Comparison of ENCODE assay signal across 16 cellular contexts in the genomic region with DNA sequence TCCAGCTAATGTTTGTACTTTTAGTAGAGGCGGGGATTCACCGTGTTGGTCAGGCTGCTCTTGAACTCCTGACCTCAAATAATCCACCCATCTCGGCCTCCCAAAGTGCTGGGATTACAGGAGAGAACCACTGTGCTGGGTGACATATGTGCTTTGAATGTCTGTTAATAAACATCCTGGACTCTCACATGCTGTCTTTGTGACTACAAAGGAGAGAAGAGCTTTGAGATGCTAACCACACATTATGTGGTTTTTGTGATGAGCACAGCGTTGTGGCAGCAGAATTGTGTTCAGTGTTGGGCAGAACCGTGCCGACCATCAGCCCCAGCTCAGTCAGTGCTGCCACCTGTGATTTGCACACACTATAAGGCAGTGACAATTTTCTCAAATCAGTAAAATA.
A peak's percentile ranks its signal among the peaks of the same experiment; 100 is the strongest.
DNase-seq lines count a peak whose midpoint lies in the region; ATAC-seq and TF ChIP-seq lines count a peak whose summit lies in the region.
"Had no signal": no experiment of that assay in that cellular context is flagged by ENCODE, and none has a peak within 500 bp of the region (broad histone marks: within the 10 kb centered on the region; RNA-seq: fewer than 3 reads in every experiment).

No MANE protein-coding gene starts in this region.

- H3K36me3 ChIP-seq in upper lobe of right lung = no peaks in the 10 kb centered on the region

- H3K4me1 Mint-ChIP-seq in activated naive CD8-positive, alpha-beta T cell treated with anti-CD3 and anti-CD28 coated beads, Interleukin-2, amount 10 ng/mL, durations not matched to agents 7 days and 5 days = peaks cover 10% of the 10 kb centered on the region
- H3K4me1 Mint-ChIP-seq in activated naive CD8-positive, alpha-beta T cell treated with anti-CD3 and anti-CD28 coated beads, Interleukin-2, amount 50 U/mL, for 24 hours = peaks cover 6% of the 10 kb centered on the region
- H3K4me1 Mint-ChIP-seq in activated CD8-positive, alpha-beta T cell treated with anti-CD3 and anti-CD28 coated beads, Interleukin-2, amount 10 ng/mL, durations not matched to agents 7 days and 5 days (ENCODE audit: low read depth) = peaks cover 11% of the 10 kb centered on the region
- H3K4me1 Mint-ChIP-seq in osteocyte (ENCODE audit: unreplicated experiment) (peaks cover 70% of the 10 kb centered on the region), Calu3 (ENCODE audit: low read depth, unreplicated experiment) (peaks cover 23% of the 10 kb centered on the region)
- H3K4me1 Mint-ChIP-seq: naive B cell had no signal

- peak; percentile 67 for ATAC-seq in activated naive CD8-positive, alpha-beta T cell treated with anti-CD3 and anti-CD28 coated beads, Interleukin-2, amount 10 ng/mL, durations not matched to agents 7 days and 5 days (ENCODE audit: low read depth)
- no peak for ATAC-seq in activated naive CD8-positive, alpha-beta T cell treated with anti-CD3 and anti-CD28 coated beads, Interleukin-2, amount 50 U/mL, for 24 hours
- peak; percentile 75 for ATAC-seq in activated CD8-positive, alpha-beta T cell treated with anti-CD3 and anti-CD28 coated beads, Interleukin-2, amount 10 ng/mL, durations not matched to agents 7 days and 5 days
- ATAC-seq in upper lobe of right lung (no peak), HG03571 (IDR thresholded peaks at IDR 0.05; ENCODE audit: unreplicated experiment) (no peak), GM19324 (IDR thresholded peaks at IDR 0.05; ENCODE audit: low FRiP score, unreplicated experiment) (no peak)

- no peaks in the 10 kb centered on the region for H3K36me3 Mint-ChIP-seq in activated naive CD8-positive, alpha-beta T cell treated with anti-CD3 and anti-CD28 coated beads, Interleukin-2, amount 10 ng/mL, durations not matched to agents 7 days and 5 days
- H3K36me3 Mint-ChIP-seq in activated naive CD8-positive, alpha-beta T cell treated with anti-CD3 and anti-CD28 coated beads, Interleukin-2, amount 50 U/mL, for 24 hours (ENCODE audit: low read depth) = no peaks in the 10 kb centered on the region
- H3K36me3 Mint-ChIP-seq in activated CD8-positive, alpha-beta T cell treated with anti-CD3 and anti-CD28 coated beads, Interleukin-2, amount 10 ng/mL, durations not matched to agents 7 days and 5 days (ENCODE audit: low read depth) = no peaks in the 10 kb centered on the region
- H3K36me3 Mint-ChIP-seq in osteocyte (ENCODE audit: unreplicated experiment) = no peaks in the 10 kb centered on the region
- peaks cover 5% of the 10 kb centered on the region for H3K36me3 Mint-ChIP-seq in Calu3 (ENCODE audit: insufficient read depth, unreplicated experiment)
- H3K36me3 Mint-ChIP-seq: naive B cell, type B pancreatic cell had no signal

- H3K9me3 ChIP-seq in upper lobe of right lung = no peaks in the 10 kb centered on the region

- H3K4me3 ChIP-seq in upper lobe of right lung = no peak overlapping the region

- TF ChIP-seq CTCF in osteocyte (IDR thresholded peaks at IDR 0.05) (no peak), upper lobe of right lung (IDR thresholded peaks at IDR 0.05) (no peak), Calu3 (IDR thresholded peaks at IDR 0.05; ENCODE audit: unreplicated experiment) (no peak)

- DNase-seq in activated naive CD8-positive, alpha-beta T cell treated with anti-CD3 and anti-CD28 coated beads, Interleukin-2, amount 10 ng/mL, durations not matched to agents 7 days and 5 days = no peak
- no peak for DNase-seq in activated naive CD8-positive, alpha-beta T cell treated with anti-CD3 and anti-CD28 coated beads, Interleukin-2, amount 50 U/mL, for 24 hours
- DNase-seq in activated CD8-positive, alpha-beta T cell treated with anti-CD3 and anti-CD28 coated beads, Interleukin-2, amount 10 ng/mL, durations not matched to agents 7 days and 5 days = peak; percentile 32
- DNase-seq in osteocyte (ENCODE audit: extremely low spot score, unreplicated experiment) (no peak), upper lobe of right lung (no peak), Calu3 (no peak)
- DNase-seq: AML-193, DMS153, KG1, naive B cell, NCI-H526 had no signal

- peak overlapping the region; percentile 15 for H3K27ac Mint-ChIP-seq in activated naive CD8-positive, alpha-beta T cell treated with anti-CD3 and anti-CD28 coated beads, Interleukin-2, amount 10 ng/mL, durations not matched to agents 7 days and 5 days
- H3K27ac Mint-ChIP-seq in activated naive CD8-positive, alpha-beta T cell treated with anti-CD3 and anti-CD28 coated beads, Interleukin-2, amount 50 U/mL, for 24 hours = no peak overlapping the region
- H3K27ac Mint-ChIP-seq in activated CD8-positive, alpha-beta T cell treated with anti-CD3 and anti-CD28 coated beads, Interleukin-2, amount 10 ng/mL, durations not matched to agents 7 days and 5 days = no peak overlapping the region
- H3K27ac Mint-ChIP-seq in osteocyte (ENCODE audit: unreplicated experiment) (peak overlapping the region; percentile 96), Calu3 (ENCODE audit: unreplicated experiment) (no peak overlapping the region)
- H3K27ac Mint-ChIP-seq: naive B cell; T-helper 2 cell treated with Interferon-gamma antibody and Interleukin-4, amounts not matched to agents 5 μg/mL and 100 μg/mL, for 36 hours; type B pancreatic cell had no signal

- no TSS peak for BruUV-seq in Calu3 (replicated peaks; lab: Mats Ljungman, UMichigan)

- peaks cover 5% of the 10 kb centered on the region for H3K27me3 Mint-ChIP-seq in activated naive CD8-positive, alpha-beta T cell treated with anti-CD3 and anti-CD28 coated beads, Interleukin-2, amount 10 ng/mL, durations not matched to agents 7 days and 5 days
- no peaks in the 10 kb centered on the region for H3K27me3 Mint-ChIP-seq in activated naive CD8-positive, alpha-beta T cell treated with anti-CD3 and anti-CD28 coated beads, Interleukin-2, amount 50 U/mL, for 24 hours
- peaks cover 2% of the 10 kb centered on the region for H3K27me3 Mint-ChIP-seq in activated CD8-positive, alpha-beta T cell treated with anti-CD3 and anti-CD28 coated beads, Interleukin-2, amount 10 ng/mL, durations not matched to agents 7 days and 5 days (ENCODE audit: low read depth)
- H3K27me3 Mint-ChIP-seq in osteocyte (ENCODE audit: unreplicated experiment) (no peaks in the 10 kb centered on the region), Calu3 (ENCODE audit: unreplicated experiment) (no peaks in the 10 kb centered on the region)

- intact Hi-C loops in upper lobe of right lung (cut with DNase I) = no loop called here
- intact Hi-C loops in Calu3 (cut with micrococcal nuclease; ENCODE audit: unreplicated experiment) = loop anchor here (10.0 kb wide), 1 partner anchor 480 kb away; no protein-coding TSS in a partner anchor

- H3K27ac ChIP-seq in upper lobe of right lung = peak overlapping the region; percentile 72
- H3K27ac ChIP-seq: RWPE1 had no signal

- POLR2A ChIA-PET in activated naive CD8-positive, alpha-beta T cell treated with anti-CD3 and anti-CD28 coated beads, Interleukin-2, amount 10 ng/mL, durations not matched to agents 7 days and 5 days (lab: Charles Lee) = interaction anchor here (0.7 kb wide), 3 partner anchors 118 to 1345 kb away, joined by 3 read pairs; no protein-coding TSS in a partner anchor
- POLR2A ChIA-PET in activated CD8-positive, alpha-beta T cell treated with anti-CD3 and anti-CD28 coated beads, Interleukin-2, amount 10 ng/mL, durations not matched to agents 7 days and 5 days (lab: Charles Lee) = no interaction called here

- no peaks in the 10 kb centered on the region for H3K9me3 Mint-ChIP-seq in activated naive CD8-positive, alpha-beta T cell treated with anti-CD3 and anti-CD28 coated beads, Interleukin-2, amount 10 ng/mL, durations not matched to agents 7 days and 5 days
- H3K9me3 Mint-ChIP-seq in activated naive CD8-positive, alpha-beta T cell treated with anti-CD3 and anti-CD28 coated beads, Interleukin-2, amount 50 U/mL, for 24 hours = no peaks in the 10 kb centered on the region
- no peaks in the 10 kb centered on the region for H3K9me3 Mint-ChIP-seq in activated CD8-positive, alpha-beta T cell treated with anti-CD3 and anti-CD28 coated beads, Interleukin-2, amount 10 ng/mL, durations not matched to agents 7 days and 5 days (ENCODE audit: insufficient read depth)
- H3K9me3 Mint-ChIP-seq in osteocyte (ENCODE audit: unreplicated experiment) (no peaks in the 10 kb centered on the region), Calu3 (ENCODE audit: low read depth, unreplicated experiment) (no peaks in the 10 kb centered on the region)
- H3K9me3 Mint-ChIP-seq: naive B cell; T-helper 2 cell treated with Interferon-gamma antibody and Interleukin-4, amounts not matched to agents 5 μg/mL and 100 μg/mL, for 36 hours; type B pancreatic cell had no signal

- CTCF ChIA-PET in activated CD8-positive, alpha-beta T cell treated with anti-CD3 and anti-CD28 coated beads, Interleukin-2, amount 10 ng/mL, durations not matched to agents 7 days and 5 days (lab: Charles Lee) = no interaction called here
- CTCF ChIA-PET in Calu3 (lab: Charles Lee) = interaction anchor here (0.6 kb wide), 1 partner anchor 61 kb away, joined by 3 read pairs; no protein-coding TSS in a partner anchor

- H3K4me3 Mint-ChIP-seq in activated naive CD8-positive, alpha-beta T cell treated with anti-CD3 and anti-CD28 coated beads, Interleukin-2, amount 10 ng/mL, durations not matched to agents 7 days and 5 days = no peak overlapping the region
- H3K4me3 Mint-ChIP-seq in activated naive CD8-positive, alpha-beta T cell treated with anti-CD3 and anti-CD28 coated beads, Interleukin-2, amount 50 U/mL, for 24 hours = no peak overlapping the region
- H3K4me3 Mint-ChIP-seq in activated CD8-positive, alpha-beta T cell treated with anti-CD3 and anti-CD28 coated beads, Interleukin-2, amount 10 ng/mL, durations not matched to agents 7 days and 5 days = no peak overlapping the region
- H3K4me3 Mint-ChIP-seq in osteocyte (ENCODE audit: unreplicated experiment) = no peak overlapping the region
- H3K4me3 Mint-ChIP-seq in Calu3 (ENCODE audit: low read depth, unreplicated experiment) = no peak overlapping the region
- H3K4me3 Mint-ChIP-seq: T-helper 2 cell treated with Interferon-gamma antibody and Interleukin-4, amounts not matched to agents 5 μg/mL and 100 μg/mL, for 36 hours; type B pancreatic cell had no signal

- H3K27me3 ChIP-seq in upper lobe of right lung = no peaks in the 10 kb centered on the region

- H3K4me1 ChIP-seq in upper lobe of right lung = peaks cover 7% of the 10 kb centered on the region

Comparison
In these comparisons a context has a peak if more than half of its experiments do, and no peak if none do; other contexts are left out.
1. ATAC-seq: peak in activated naive CD8-positive, alpha-beta T cell treated with anti-CD3 and anti-CD28 coated beads, Interleukin-2, amount 10 ng/mL, durations not matched to agents 7 days and 5 days (single experiment) and activated CD8-positive, alpha-beta T cell treated with anti-CD3 and anti-CD28 coated beads, Interleukin-2, amount 10 ng/mL, durations not matched to agents 7 days and 5 days (single experiment); none in activated naive CD8-positive, alpha-beta T cell treated with anti-CD3 and anti-CD28 coated beads, Interleukin-2, amount 50 U/mL, for 24 hours (single experiment), upper lobe of right lung (single experiment), HG03571 (single experiment) and GM19324 (single experiment).
2. H3K27ac Mint-ChIP-seq: peak in activated naive CD8-positive, alpha-beta T cell treated with anti-CD3 and anti-CD28 coated beads, Interleukin-2, amount 10 ng/mL, durations not matched to agents 7 days and 5 days (single experiment) and osteocyte (single experiment); none in activated naive CD8-positive, alpha-beta T cell treated with anti-CD3 and anti-CD28 coated beads, Interleukin-2, amount 50 U/mL, for 24 hours (single experiment), activated CD8-positive, alpha-beta T cell treated with anti-CD3 and anti-CD28 coated beads, Interleukin-2, amount 10 ng/mL, durations not matched to agents 7 days and 5 days (single experiment) and Calu3 (single experiment).